In the genomic region with DNA sequence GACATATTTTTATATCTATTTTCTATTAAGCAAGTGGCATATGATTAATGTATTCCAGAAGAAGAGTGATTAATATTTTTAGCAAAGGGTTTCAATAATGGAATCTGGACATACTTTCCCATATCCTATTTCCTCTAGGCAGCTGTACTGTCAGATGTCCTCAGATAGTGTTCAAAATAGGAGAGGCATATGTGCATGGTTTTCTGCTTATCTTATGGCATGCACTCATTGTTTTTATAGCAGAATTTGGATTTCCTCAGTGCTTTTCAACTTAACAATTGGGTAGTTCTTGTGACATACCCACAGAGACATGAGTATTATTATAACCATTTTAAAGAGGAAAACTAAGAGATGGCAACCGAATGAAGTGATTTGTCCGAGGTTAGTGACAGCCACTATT, we compare ENCODE assay signal across 2 cellular contexts.
TF ChIP-seq lines count a peak whose summit lies in the region.

No MANE protein-coding gene starts in this region.

TF ChIP-seq in A549, 52 proteins besides CTCF, POLR2A, EP300 and RAD21:
- TF ChIP-seq JUN (IDR thresholded peaks at IDR 0.05) = no peak
- TF ChIP-seq, protein P1, sequence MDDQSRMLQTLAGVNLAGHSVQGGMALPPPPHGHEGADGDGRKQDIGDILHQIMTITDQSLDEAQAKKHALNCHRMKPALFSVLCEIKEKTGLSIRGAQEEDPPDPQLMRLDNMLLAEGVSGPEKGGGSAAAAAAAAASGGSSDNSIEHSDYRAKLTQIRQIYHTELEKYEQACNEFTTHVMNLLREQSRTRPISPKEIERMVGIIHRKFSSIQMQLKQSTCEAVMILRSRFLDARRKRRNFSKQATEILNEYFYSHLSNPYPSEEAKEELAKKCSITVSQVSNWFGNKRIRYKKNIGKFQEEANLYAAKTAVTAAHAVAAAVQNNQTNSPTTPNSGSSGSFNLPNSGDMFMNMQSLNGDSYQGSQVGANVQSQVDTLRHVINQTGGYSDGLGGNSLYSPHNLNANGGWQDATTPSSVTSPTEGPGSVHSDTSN (IDR thresholded peaks at IDR 0.05) = no peak
TF ChIP-seq in A549: peak in this region for 0.

TF ChIP-seq in IMR-90, 13 proteins besides CTCF, POLR2A, EP300 and RAD21:
- TF ChIP-seq MXI1 (IDR thresholded peaks at IDR 0.05; ENCODE audit: borderline replicate concordance, low read depth, low read length) (no peak), RFX5 (IDR thresholded peaks at IDR 0.05; ENCODE audit: low read depth, low read length) (no peak), MAZ (IDR thresholded peaks at IDR 0.05; ENCODE audit: borderline replicate concordance, low read depth, low read length) (no peak), BHLHE40 (IDR thresholded peaks at IDR 0.05; ENCODE audit: low read depth, low read length) (no peak), SMC3 (IDR thresholded peaks at IDR 0.05; ENCODE audit: low read depth, low read length) (no peak), CEBPB (IDR thresholded peaks at IDR 0.05; ENCODE audit: low read depth, low read length) (no peak), MAFK (IDR thresholded peaks at IDR 0.05; ENCODE audit: low read depth, low read length) (no peak), RCOR1 (IDR thresholded peaks at IDR 0.05; ENCODE audit: insufficient replicate concordance, low read length) (no peak), CHD1 (IDR thresholded peaks at IDR 0.05; ENCODE audit: low read depth, low read length) (no peak), NFE2L2 (IDR thresholded peaks at IDR 0.05; ENCODE audit: low read depth, low read length) (no peak), FOS (IDR thresholded peaks at IDR 0.05; ENCODE audit: low read depth, low read length) (no peak)
- TF ChIP-seq, protein P2, sequence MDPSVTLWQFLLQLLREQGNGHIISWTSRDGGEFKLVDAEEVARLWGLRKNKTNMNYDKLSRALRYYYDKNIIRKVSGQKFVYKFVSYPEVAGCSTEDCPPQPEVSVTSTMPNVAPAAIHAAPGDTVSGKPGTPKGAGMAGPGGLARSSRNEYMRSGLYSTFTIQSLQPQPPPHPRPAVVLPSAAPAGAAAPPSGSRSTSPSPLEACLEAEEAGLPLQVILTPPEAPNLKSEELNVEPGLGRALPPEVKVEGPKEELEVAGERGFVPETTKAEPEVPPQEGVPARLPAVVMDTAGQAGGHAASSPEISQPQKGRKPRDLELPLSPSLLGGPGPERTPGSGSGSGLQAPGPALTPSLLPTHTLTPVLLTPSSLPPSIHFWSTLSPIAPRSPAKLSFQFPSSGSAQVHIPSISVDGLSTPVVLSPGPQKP (IDR thresholded peaks at IDR 0.05; ENCODE audit: borderline replicate concordance, low read depth, low read length) = no peak
- TF ChIP-seq, protein P3, sequence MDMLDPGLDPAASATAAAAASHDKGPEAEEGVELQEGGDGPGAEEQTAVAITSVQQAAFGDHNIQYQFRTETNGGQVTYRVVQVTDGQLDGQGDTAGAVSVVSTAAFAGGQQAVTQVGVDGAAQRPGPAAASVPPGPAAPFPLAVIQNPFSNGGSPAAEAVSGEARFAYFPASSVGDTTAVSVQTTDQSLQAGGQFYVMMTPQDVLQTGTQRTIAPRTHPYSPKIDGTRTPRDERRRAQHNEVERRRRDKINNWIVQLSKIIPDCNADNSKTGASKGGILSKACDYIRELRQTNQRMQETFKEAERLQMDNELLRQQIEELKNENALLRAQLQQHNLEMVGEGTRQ (IDR thresholded peaks at IDR 0.05; ENCODE audit: low read depth, low read length) = no peak
